ENCODE assay signal across 20 cellular contexts in genomic region chr10:120115959-120116358, GRCh38.
DNase-seq lines count a peak whose midpoint lies in the region; ATAC-seq and TF ChIP-seq lines count a peak whose summit lies in the region.
"Had no signal": no experiment of that assay in that cellular context is flagged by ENCODE, and none has a peak within 500 bp of the region (broad histone marks: within the 10 kb centered on the region; RNA-seq: fewer than 3 reads in every experiment).

No MANE protein-coding gene starts in this region.

- no peaks in the 10 kb centered on the region for H3K9me3 ChIP-seq in H9 (ENCODE audit: control insufficient read depth, low read depth, low read length)
- H3K9me3 ChIP-seq in prostate gland, result no peaks in the 10 kb centered on the region
- no peaks in the 10 kb centered on the region for H3K9me3 ChIP-seq in hepatocyte (ENCODE audit: low read depth)
- H3K9me3 ChIP-seq: Caco-2, Peyer's patch had no signal

- H3K23ac ChIP-seq in H9 (ENCODE audit: insufficient read length, low read depth, low read length), result no peak overlapping the region

- no peaks in the 10 kb centered on the region for H3K23me2 ChIP-seq in H9 (ENCODE audit: insufficient read length, low read depth, low read length, poor library complexity, severe bottlenecking)

- no peak overlapping the region for H3K14ac ChIP-seq in H9 (ENCODE audit: insufficient read depth, low read length)

- no peak overlapping the region for H4K8ac ChIP-seq in H9 (replicated peaks; ENCODE audit: insufficient read length, low read depth, low read length)

- H2AK5ac ChIP-seq in H9 (ENCODE audit: insufficient read length, low read length), result no peak overlapping the region

- no peaks in the 10 kb centered on the region; the same call in 1 of the 2 replicates for H3K27me3 Mint-ChIP-seq in H9 (ENCODE audit: low read depth)

- no peaks in the 10 kb centered on the region for H3K36me3 ChIP-seq in prostate gland
- H3K36me3 ChIP-seq in hepatocyte (replicated peaks; ENCODE audit: insufficient read depth, low read depth), result no peaks in the 10 kb centered on the region
- H3K36me3 ChIP-seq: BLaER1 treated with 17β-estradiol and CSF1 and Interleukin-3, amounts not matched to agents 10 nM and 100 nM; Peyer's patch; SJCRH30 had no signal

- TF ChIP-seq POLR2A in prostate gland (IDR thresholded peaks at IDR 0.05), result no peak

- H4K20me1 ChIP-seq in H9 (ENCODE audit: control insufficient read depth, insufficient read depth, insufficient read length) (no peaks in the 10 kb centered on the region), hepatocyte (ENCODE audit: insufficient read depth, poor library complexity, severe bottlenecking) (no peaks in the 10 kb centered on the region)
- H4K20me1 ChIP-seq: BLaER1 treated with 17β-estradiol and CSF1 and Interleukin-3, amounts not matched to agents 10 nM and 100 nM had no signal

- H3K4ac ChIP-seq in H9 (ENCODE audit: low read depth, low read length), result no peak overlapping the region

- intact Hi-C loops in prostate gland (cut with DNase I), result no loop called here

- H2BK120ac ChIP-seq in H9 (ENCODE audit: low read depth, low read length, poor library complexity, severe bottlenecking), result no peak overlapping the region

- no peak overlapping the region for H3T11ph ChIP-seq in H9 (ENCODE audit: low read length)

- no peaks in the 10 kb centered on the region for H3K27me3 ChIP-seq in H9 (ENCODE audit: insufficient read depth, low read length)
- peaks cover 36% of the 10 kb centered on the region for H3K27me3 ChIP-seq in foreskin keratinocyte
- H3K27me3 ChIP-seq in prostate gland (replicated peaks; ENCODE audit: insufficient read depth), result no peaks in the 10 kb centered on the region
- H3K27me3 ChIP-seq in hepatocyte, result peaks cover 5% of the 10 kb centered on the region
- H3K27me3 ChIP-seq: BLaER1 treated with 17β-estradiol and CSF1 and Interleukin-3, amounts not matched to agents 10 nM and 100 nM; Peyer's patch had no signal

- no peaks in the 10 kb centered on the region for H3K9me2 ChIP-seq in hepatocyte (replicated peaks; ENCODE audit: insufficient read depth)

- no peaks in the 10 kb centered on the region for H3K9me3 Mint-ChIP-seq in H9

- no peaks in the 10 kb centered on the region for H3K79me2 ChIP-seq in H9 (ENCODE audit: insufficient read depth, low read length)
- H3K79me2 ChIP-seq in hepatocyte, result no peaks in the 10 kb centered on the region

- no peak overlapping the region for H4K91ac ChIP-seq in H9 (ENCODE audit: insufficient read length, low read depth, low read length)

- no peak overlapping the region for H3K4me3 ChIP-seq in prostate gland
- no peak overlapping the region for H3K4me3 ChIP-seq in hepatocyte
- H3K4me3 ChIP-seq: BLaER1 treated with 17β-estradiol and CSF1 and Interleukin-3, amounts not matched to agents 10 nM and 100 nM; GM23248; Peyer's patch; SJCRH30 had no signal

- H3K56ac ChIP-seq in H9 (ENCODE audit: insufficient read length, low read depth, low read length), result no peak overlapping the region

- DNase-seq in H9 (no peak), NCI-H446 treated with DMSO at 0.1 percent for 48 hours (lab: John Stamatoyannopoulos, UW) (peak; percentile 89), foreskin keratinocyte (peak; percentile 22 to 50), prostate gland (ENCODE audit: low spot score) (peak; percentile 73), hepatocyte (ENCODE audit: low spot score) (no peak), inferior parietal cortex (ENCODE audit: extremely low spot score) (no peak)
- no peak for DNase-seq in effector CD8-positive, alpha-beta T cell (lab: John Stamatoyannopoulos, UW)
- DNase-seq: ACHN; Caco-2; CD4-positive, alpha-beta memory T cell; GM23248; NCI-H1694; NCI-H2227 treated with DMSO at 0.1 percent for 48 hours; NCI-H524 treated with DMSO at 0.1 percent for 48 hours; NCI-H82; Peyer's patch; SJCRH30 had no signal

- no peak overlapping the region for H2BK5ac ChIP-seq in H9 (ENCODE audit: insufficient read length, low read length)

- no peaks in the 10 kb centered on the region for H3K79me1 ChIP-seq in H9 (ENCODE audit: insufficient read depth, low read depth, low read length, poor library complexity, severe bottlenecking)

- H2AFZ ChIP-seq in H9 (ENCODE audit: low read length) (peak overlapping the region; percentile 17), hepatocyte (no peak overlapping the region)
- H2AFZ ChIP-seq: GM23248 had no signal

- no peak overlapping the region for H2BK15ac ChIP-seq in H9 (ENCODE audit: low read depth, low read length)

- WGBS in H9 (ENCODE audit: extremely low coverage, insufficient read length, low lambda C conversion rate), result no CpG with 5 or more reads among the region's 6 CpGs
- WGBS in prostate gland, result 11% methylated on average over 6 of the region's 6 CpGs
- WGBS in hepatocyte (ENCODE audit: low lambda C conversion rate, missing lambda C conversion rate), result 51% methylated on average over 6 of the region's 6 CpGs

- no peak overlapping the region for H2BK12ac ChIP-seq in H9 (ENCODE audit: insufficient read length, low read depth, low read length)

- H3K18ac ChIP-seq in H9 (ENCODE audit: insufficient read length, low read depth, low read length), result no peak overlapping the region

- no peak overlapping the region for H4K5ac ChIP-seq in H9 (ENCODE audit: insufficient read length, low read depth, low read length)

- H3K9ac ChIP-seq in H9 (ENCODE audit: extremely low read depth, insufficient read length, low read length), result no peak overlapping the region
- H3K9ac ChIP-seq: BLaER1 treated with 17β-estradiol and CSF1 and Interleukin-3, amounts not matched to agents 10 nM and 100 nM; GM23248 had no signal

- peak; percentile 41 for ATAC-seq in foreskin keratinocyte
- ATAC-seq: HCT116 had no signal

- peaks cover 0 to 11% of the 10 kb centered on the region in 2 experiments; a peak in 3 of 4 replicates for H3K4me1 Mint-ChIP-seq in H9
- H3K4me1 Mint-ChIP-seq: CD4-positive, alpha-beta memory T cell; IgD-negative memory B cell had no signal

- H3K36me3 Mint-ChIP-seq in H9 (ENCODE audit: insufficient read depth in 1 of 3, low read depth in 3 of 3), result no peaks in the 10 kb centered on the region; a peak in 1 of 7 replicates
- H3K36me3 Mint-ChIP-seq: CD4-positive, alpha-beta memory T cell; IgD-negative memory B cell had no signal

- no peak overlapping the region for H3K27ac Mint-ChIP-seq in H9
- H3K27ac Mint-ChIP-seq: CD4-positive, alpha-beta memory T cell; IgD-negative memory B cell had no signal

- H3K4me1 ChIP-seq in H9 (ENCODE audit: insufficient read depth, low read length) (no peaks in the 10 kb centered on the region), foreskin keratinocyte (no peaks in the 10 kb centered on the region), prostate gland (replicated peaks) (no peaks in the 10 kb centered on the region), hepatocyte (ENCODE audit: insufficient read depth) (no peaks in the 10 kb centered on the region)
- H3K4me1 ChIP-seq: BLaER1 treated with 17β-estradiol and CSF1 and Interleukin-3, amounts not matched to agents 10 nM and 100 nM; Caco-2; Peyer's patch; SJCRH30 had no signal

- no peak overlapping the region for H3K4me3 Mint-ChIP-seq in H9
- H3K4me3 Mint-ChIP-seq: CD4-positive, alpha-beta memory T cell had no signal

- H3K4me2 ChIP-seq in H9 (ENCODE audit: insufficient read depth, insufficient read length, low read length), result no peak overlapping the region
- no peak overlapping the region for H3K4me2 ChIP-seq in hepatocyte
- H3K4me2 ChIP-seq: BLaER1 treated with 17β-estradiol and CSF1 and Interleukin-3, amounts not matched to agents 10 nM and 100 nM had no signal

- TF ChIP-seq CTCF in H9 (conservative IDR thresholded peaks at IDR 0.05), result no peak
- TF ChIP-seq CTCF in foreskin keratinocyte (conservative IDR thresholded peaks at IDR 0.05), result no peak
- TF ChIP-seq CTCF in prostate gland (IDR thresholded peaks at IDR 0.05), result no peak
- no peak for TF ChIP-seq CTCF in hepatocyte (IDR thresholded peaks at IDR 0.05; ENCODE audit: poor library complexity)

- H3K27ac ChIP-seq in H9 (ENCODE audit: insufficient read length, low read depth, low read length) (no peak overlapping the region), foreskin keratinocyte (no peak overlapping the region), prostate gland (no peak overlapping the region), hepatocyte (no peak overlapping the region)
- H3K27ac ChIP-seq: BLaER1 treated with 17β-estradiol and CSF1 and Interleukin-3, amounts not matched to agents 10 nM and 100 nM; GM23248; Peyer's patch; SJCRH30 had no signal

- no peak overlapping the region for H2BK20ac ChIP-seq in H9 (ENCODE audit: low read depth, low read length, poor library complexity, severe bottlenecking)

Comparison
In these comparisons a context has a peak if more than half of its experiments do, and no peak if none do; other contexts are left out.
1. DNase-seq: peak in NCI-H446 treated with DMSO at 0.1 percent for 48 hours (single experiment), foreskin keratinocyte (2 of 2) and prostate gland (single experiment); none in H9 (single experiment), hepatocyte (single experiment), inferior parietal cortex (single experiment) and effector CD8-positive, alpha-beta T cell (single experiment).